8 cellular contexts compared by ENCODE assay signal in genomic region chr9:109117856-109118801, GRCh38. TPM values are rescaled to one million over a fixed set of nuclear protein-coding genes. Genes with fewer than 3 reads are reported as not detected.
DNase-seq lines count a peak whose midpoint lies in the region; ATAC-seq and TF ChIP-seq lines count a peak whose summit lies in the region.

No MANE protein-coding gene starts in this region.

- ATAC-seq in activated CD8-positive, alpha-beta memory T cell treated with anti-CD3 and anti-CD28 coated beads, Interleukin-2, amount 10 ng/mL, durations not matched to agents 7 days and 5 days = peak; percentile 27
- no peak for ATAC-seq in GM18870 (IDR thresholded peaks at IDR 0.05; ENCODE audit: unreplicated experiment)

- peak overlapping the region; percentile 100 for H3K4me2 ChIP-seq in DOHH2 (ENCODE audit: low read length)
- peak overlapping the region; percentile 94 for H3K4me2 ChIP-seq in neural cell (ENCODE audit: low read length)

- H3K9me2 ChIP-seq in DOHH2 (replicated peaks; ENCODE audit: control insufficient read depth, low read length) (0 out of 2 replicates have a peak, but pooled peaks cover 3% of the 10 kb centered on the region), neural cell (ENCODE audit: insufficient read depth, low read length) (no peaks in the 10 kb centered on the region)

- no peak overlapping the region for H2AFZ ChIP-seq in neural cell (ENCODE audit: low read depth, low read length)

- peak; percentile 77 for DNase-seq in NCI-H460 (ENCODE audit: extremely low read depth, low read depth)
- peak; percentile 78 for DNase-seq in activated CD8-positive, alpha-beta memory T cell treated with anti-CD3 and anti-CD28 coated beads, Interleukin-2, amount 10 ng/mL, durations not matched to agents 7 days and 5 days
- no peak for DNase-seq in esophagus squamous epithelium (lab: John Stamatoyannopoulos, UW)
- DNase-seq in NCI-H1105 (lab: John Stamatoyannopoulos, UW) = no peak
- DNase-seq in NCI-H1930 (lab: John Stamatoyannopoulos, UW) = no peak

- no peaks in the 10 kb centered on the region for H3F3A ChIP-seq in DOHH2 (ENCODE audit: control insufficient read depth, insufficient read depth)
- H3F3A ChIP-seq in neural cell (ENCODE audit: insufficient read depth, low read length, poor library complexity, severe bottlenecking) = no peaks in the 10 kb centered on the region

- H3K4me3 ChIP-seq in DOHH2 (ENCODE audit: low read length) = peak overlapping the region; percentile 85
- peak overlapping the region; percentile 86 to 99 (median 98) for H3K4me3 ChIP-seq in esophagus squamous epithelium
- H3K4me3 ChIP-seq in neural cell (ENCODE audit: low read length) = peak overlapping the region; percentile 98

- H3K9me3 ChIP-seq in DOHH2 (ENCODE audit: control insufficient read depth, insufficient read depth, low read length) (no peaks in the 10 kb centered on the region), esophagus squamous epithelium (no peaks in the 10 kb centered on the region), neural cell (ENCODE audit: low read length) (no peaks in the 10 kb centered on the region)

- H3K27ac ChIP-seq in DOHH2 (ENCODE audit: low read depth, low read length) (no peak overlapping the region), esophagus squamous epithelium (peak overlapping the region; percentile 78 to 98 (median 94)), neural cell (ENCODE audit: low read length) (peak overlapping the region; percentile 87)

- CTCF ChIA-PET in activated CD8-positive, alpha-beta memory T cell treated with anti-CD3 and anti-CD28 coated beads, Interleukin-2, amount 10 ng/mL, durations not matched to agents 7 days and 5 days (lab: Charles Lee) = interaction anchor here (0.7 to 1.9 kb wide), 4 partner anchors 12 to 292 kb away, joined by 3 to 6 read pairs (median 3); no protein-coding TSS in a partner anchor

- TF ChIP-seq EP300 in neural cell (conservative IDR thresholded peaks at IDR 0.05; ENCODE audit: poor library complexity, severe bottlenecking) = no peak

- H3K27me3 ChIP-seq in DOHH2 (ENCODE audit: control insufficient read depth, low read length) (no peaks in the 10 kb centered on the region), esophagus squamous epithelium (no peaks in the 10 kb centered on the region), neural cell (ENCODE audit: insufficient read depth, low read depth, low read length) (no peaks in the 10 kb centered on the region)

- H3K27ac Mint-ChIP-seq in activated CD8-positive, alpha-beta memory T cell treated with anti-CD3 and anti-CD28 coated beads, Interleukin-2, amount 10 ng/mL, durations not matched to agents 7 days and 5 days = peak overlapping the region; percentile 85

- TF ChIP-seq POLR2A in esophagus squamous epithelium (IDR thresholded peaks at IDR 0.05) = no peak

- no peak for TF ChIP-seq CTCF in DOHH2 (IDR thresholded peaks at IDR 0.05; ENCODE audit: low read depth, low read length, poor library complexity, severe bottlenecking)
- no peak for TF ChIP-seq CTCF in esophagus squamous epithelium (IDR thresholded peaks at IDR 0.05)
- TF ChIP-seq CTCF in neural cell (IDR thresholded peaks at IDR 0.05; ENCODE audit: poor library complexity, severe bottlenecking) = no peak

- H3K4me1 ChIP-seq in DOHH2 (ENCODE audit: control insufficient read depth, low read length) (peaks cover 56% of the 10 kb centered on the region), esophagus squamous epithelium (peaks cover 32 to 69% (median 45%) of the 10 kb centered on the region in 3 donors)

- TF ChIP-seq RAD21 in neural cell (conservative IDR thresholded peaks at IDR 0.05) = no peak

- peaks cover 29% of the 10 kb centered on the region for H3K36me3 Mint-ChIP-seq in activated CD8-positive, alpha-beta memory T cell treated with anti-CD3 and anti-CD28 coated beads, Interleukin-2, amount 10 ng/mL, durations not matched to agents 7 days and 5 days

- H3K4me3 Mint-ChIP-seq in activated CD8-positive, alpha-beta memory T cell treated with anti-CD3 and anti-CD28 coated beads, Interleukin-2, amount 10 ng/mL, durations not matched to agents 7 days and 5 days = peak overlapping the region; percentile 92

- H3K4me1 Mint-ChIP-seq in activated CD8-positive, alpha-beta memory T cell treated with anti-CD3 and anti-CD28 coated beads, Interleukin-2, amount 10 ng/mL, durations not matched to agents 7 days and 5 days = peaks cover 54% of the 10 kb centered on the region

- H3K9ac ChIP-seq in neural cell (ENCODE audit: low read length) = peak overlapping the region; percentile 86

- H3K36me3 ChIP-seq in DOHH2 (ENCODE audit: control insufficient read depth, low read length) = peaks cover 35% of the 10 kb centered on the region
- H3K36me3 ChIP-seq in esophagus squamous epithelium = no peaks in the 10 kb centered on the region
- H3K36me3 ChIP-seq in neural cell (ENCODE audit: insufficient read depth, low read length) = no peaks in the 10 kb centered on the region

- 15 to 23% methylated on average over 10 to 13 of the region's 14 CpGs for WGBS in esophagus squamous epithelium, 2 donors

- intact Hi-C loops in esophagus squamous epithelium (cut with DNase I) = no loop called here

- H4K20me1 ChIP-seq in DOHH2 (ENCODE audit: control insufficient read depth, insufficient read depth, low read depth, low read length) (peaks cover 35% of the 10 kb centered on the region), neural cell (ENCODE audit: insufficient read depth) (no peaks in the 10 kb centered on the region)

- no peaks in the 10 kb centered on the region for H3K27me3 Mint-ChIP-seq in activated CD8-positive, alpha-beta memory T cell treated with anti-CD3 and anti-CD28 coated beads, Interleukin-2, amount 10 ng/mL, durations not matched to agents 7 days and 5 days

- peaks cover 70% of the 10 kb centered on the region for H3K79me2 ChIP-seq in DOHH2 (ENCODE audit: control insufficient read depth, low read length)
- peaks cover 45% of the 10 kb centered on the region for H3K79me2 ChIP-seq in neural cell (replicated peaks; ENCODE audit: insufficient read depth, low read length)

- H3K9me3 Mint-ChIP-seq in activated CD8-positive, alpha-beta memory T cell treated with anti-CD3 and anti-CD28 coated beads, Interleukin-2, amount 10 ng/mL, durations not matched to agents 7 days and 5 days (ENCODE audit: low read depth) = no peaks in the 10 kb centered on the region

TF ChIP-seq in neural cell, 6 proteins besides CTCF, POLR2A, EP300 and RAD21:
- no peak for TF ChIP-seq MXI1 (conservative IDR thresholded peaks at IDR 0.05; ENCODE audit: poor library complexity, severe bottlenecking)
- TF ChIP-seq EZH2 (IDR thresholded peaks at IDR 0.05; ENCODE audit: borderline replicate concordance, insufficient read depth, low read length, poor library complexity, severe bottlenecking) = no peak
- no peak for TF ChIP-seq REST (IDR thresholded peaks at IDR 0.05; ENCODE audit: borderline replicate concordance)

RNA-seq across cellular contexts. Expression of gene TMEM245, which starts 1.6 kb away (rescaled TPM):
- 89.4 and 92.2 TPM in 2 replicates for total RNA-seq in NCI-H460 (2014; rRNA removed; shearing (Covaris generic))
- polyA plus RNA-seq in NCI-H460 (2014; cell fraction: nucleus; rRNA removed) = 38.4 and 47.6 TPM in 2 replicates
- 10 to 100 TPM; 25.9 to 39.2 TPM for total RNA-seq in activated CD8-positive, alpha-beta memory T cell treated with anti-CD3 and anti-CD28 coated beads, Interleukin-2, amount 10 ng/mL, durations not matched to agents 7 days and 5 days
- 10 to 100 TPM; 12.5 to 45.4 (median 25.9) TPM for total RNA-seq in esophagus squamous epithelium
- polyA plus RNA-seq in neural cell = 30.2 and 32.1 TPM in 2 replicates
- 76.9 and 94.3 TPM in 2 replicates for polyA minus RNA-seq in neural cell

RNA-seq across cellular contexts. Expression of gene FRRS1L, which starts 48.9 kb away (rescaled TPM):
- not detected in 2 replicates for total RNA-seq in NCI-H460 (2014; rRNA removed; shearing (Covaris generic))
- polyA plus RNA-seq in NCI-H460 (2014; cell fraction: nucleus; rRNA removed) = not detected in 2 replicates
- total RNA-seq in activated CD8-positive, alpha-beta memory T cell treated with anti-CD3 and anti-CD28 coated beads, Interleukin-2, amount 10 ng/mL, durations not matched to agents 7 days and 5 days = not detected
- 1 to 10 TPM in 1 of 4 donors, under 1 TPM in 2, not detected in 1; 0.04 to 1.5 (median 0.12) TPM for total RNA-seq in esophagus squamous epithelium
- polyA plus RNA-seq in neural cell = 20.4 and 24.6 TPM in 2 replicates
- 34.3 and 34.8 TPM in 2 replicates for polyA minus RNA-seq in neural cell

Comparison
In these comparisons a context has a peak if more than half of its experiments do, and no peak if none do; other contexts are left out.
1. DNase-seq: peak in NCI-H460 (single experiment) and activated CD8-positive, alpha-beta memory T cell treated with anti-CD3 and anti-CD28 coated beads, Interleukin-2, amount 10 ng/mL, durations not matched to agents 7 days and 5 days (single experiment); none in esophagus squamous epithelium (single experiment), NCI-H1105 (single experiment) and NCI-H1930 (0 of 2).
2. Peak in every context shown above with its lines, with median percentiles within 50 percentile points of each other: H3K4me3 ChIP-seq.